Comparison of ENCODE assay signal across 18 cellular contexts in genomic region chr15:24861014-24861690, GRCh38.
DNase-seq lines count a peak whose midpoint lies in the region; ATAC-seq, FAIRE-seq and TF ChIP-seq lines count a peak whose summit lies in the region.
"Had no signal": no experiment of that assay in that cellular context is flagged by ENCODE, and none has a peak within 500 bp of the region (broad histone marks: within the 10 kb centered on the region; RNA-seq: fewer than 3 reads in every experiment).

No MANE protein-coding gene starts in this region.

- H3K36me3 ChIP-seq in cardiac muscle cell (no peaks in the 10 kb centered on the region), bronchial epithelial cell (ENCODE audit: control insufficient read depth, insufficient read depth, low read length) (no peaks in the 10 kb centered on the region), ovary (no peaks in the 10 kb centered on the region)

- no peak for TF ChIP-seq EP300 in ovary (IDR thresholded peaks at IDR 0.05)

- H3K4me1 ChIP-seq in cardiac muscle cell (ENCODE audit: low read depth) (peaks cover 22% of the 10 kb centered on the region), foreskin keratinocyte (no peaks in the 10 kb centered on the region), ovary (ENCODE audit: insufficient read depth) (no peaks in the 10 kb centered on the region)

- DNase-seq in cardiac muscle cell (ENCODE audit: low read depth in 1 of 2, low spot score in 1 of 2) (no peak), Right ventricle myocardium superior (no peak), bronchial epithelial cell (ENCODE audit: low read depth) (peak; percentile 50), foreskin keratinocyte (peak; percentile 35 to 41), foreskin melanocyte (no peak), germinal center (ENCODE audit: low spot score) (no peak), ovary (no peak)
- DNase-seq: CD8-positive, alpha-beta T cell; COR-L47; DMS153; DMS79 treated with DMSO at 0.1 percent for 48 hours; EL; HCEC 1CT had no signal

- TF ChIP-seq POLR2A in ovary (IDR thresholded peaks at IDR 0.05): no peak

- WGBS in ovary, 3 donors: 57 to 70% (median 61%) methylated on average over 1 of the region's 1 CpG

- no peak for FAIRE-seq in bronchial epithelial cell (lab: Jason Lieb, UNC)
- FAIRE-seq: D721Med, G401.6, GM12891 had no signal

- intact Hi-C loops in Right ventricle myocardium superior (cut with DNase I) (no loop called here), ovary (cut with DNase I) (no loop called here)

- H3K4me3 ChIP-seq in cardiac muscle cell: no peak overlapping the region
- no peak overlapping the region for H3K4me3 ChIP-seq in bronchial epithelial cell (ENCODE audit: low read depth, low read length)
- H3K4me3 ChIP-seq in ovary: no peak overlapping the region

- TF ChIP-seq CTCF in cardiac muscle cell (IDR thresholded peaks at IDR 0.05; ENCODE audit: low read depth, low read length): no peak
- no peak for TF ChIP-seq CTCF in bronchial epithelial cell (IDR thresholded peaks at IDR 0.05; ENCODE audit: insufficient read depth, low read length, severe bottlenecking)
- no peak for TF ChIP-seq CTCF in foreskin keratinocyte (conservative IDR thresholded peaks at IDR 0.05)
- TF ChIP-seq CTCF in ovary (IDR thresholded peaks at IDR 0.05): no peak

- no peaks in the 10 kb centered on the region for H3K9me3 ChIP-seq in cardiac muscle cell (ENCODE audit: low read depth)
- H3K9me3 ChIP-seq in ovary: no peaks in the 10 kb centered on the region

- H3K27me3 ChIP-seq in cardiac muscle cell: no peaks in the 10 kb centered on the region
- no peaks in the 10 kb centered on the region for H3K27me3 ChIP-seq in bronchial epithelial cell (ENCODE audit: control insufficient read depth, insufficient read depth, low read length)
- no peaks in the 10 kb centered on the region for H3K27me3 ChIP-seq in foreskin keratinocyte
- H3K27me3 ChIP-seq in ovary: no peaks in the 10 kb centered on the region

- peak overlapping the region; percentile 99 for H3K27ac ChIP-seq in cardiac muscle cell
- H3K27ac ChIP-seq in foreskin keratinocyte: no peak overlapping the region
- no peak overlapping the region for H3K27ac ChIP-seq in ovary
- H3K27ac ChIP-seq: 22Rv1 had no signal

- ATAC-seq in Right ventricle myocardium superior (ENCODE audit: poor library complexity): no peak
- no peak for ATAC-seq in foreskin keratinocyte
- ATAC-seq in activated CD4-positive, CD25-positive, alpha-beta regulatory T cell treated with anti-CD3 and anti-CD28 coated beads, Interleukin-2, amount 50 U/mL, for 24 hours: no peak
- ATAC-seq: CD8-positive, alpha-beta T cell had no signal

Comparison
In these comparisons a context has a peak if more than half of its experiments do, and no peak if none do; other contexts are left out.
1. DNase-seq: peak in bronchial epithelial cell (single experiment) and foreskin keratinocyte (2 of 2); none in cardiac muscle cell (0 of 2), Right ventricle myocardium superior (single experiment), foreskin melanocyte (single experiment), germinal center (single experiment) and ovary (0 of 5).